In genomic region chr6:52514514-52514913, GRCh38 we compare ENCODE assay signal across 11 cellular contexts.
DNase-seq lines count a peak whose midpoint lies in the region; ATAC-seq, FAIRE-seq and TF ChIP-seq lines count a peak whose summit lies in the region.
"Had no signal": no experiment of that assay in that cellular context is flagged by ENCODE, and none has a peak within 500 bp of the region (broad histone marks: within the 10 kb centered on the region; RNA-seq: fewer than 3 reads in every experiment).

No MANE protein-coding gene starts in this region.

- no peak overlapping the region for H2BK5ac ChIP-seq in mesenchymal stem cell (ENCODE audit: low read depth, low read length, poor library complexity, severe bottlenecking)

- peak overlapping the region; percentile 24 for H2AK5ac ChIP-seq in mesenchymal stem cell (ENCODE audit: low read length, severe bottlenecking)

- peaks cover 75% of the 10 kb centered on the region for H3K4me1 ChIP-seq in A549
- peaks cover 36% of the 10 kb centered on the region for H3K4me1 ChIP-seq in mesenchymal stem cell (ENCODE audit: control insufficient read depth, insufficient read depth, low read depth, low read length)
- peaks cover 4% of the 10 kb centered on the region for H3K4me1 ChIP-seq in OCI-LY7 (ENCODE audit: insufficient read depth, low read length, poor library complexity, severe bottlenecking)

- peak overlapping the region in 1 of 2 experiments; percentile 33 for H2BK12ac ChIP-seq in mesenchymal stem cell (ENCODE audit: low read length in 2 of 2)

- H3K4ac ChIP-seq in mesenchymal stem cell (ENCODE audit: low read depth in 1 of 2, low read length in 2 of 2): peak overlapping the region in 1 of 2 experiments; percentile 2

- no peaks in the 10 kb centered on the region for H3K79me2 ChIP-seq in OCI-LY7 (ENCODE audit: insufficient read depth, low read depth, low read length)

- no peak for TF ChIP-seq POLR2A in A549 (IDR thresholded peaks at IDR 0.05; ENCODE audit: low read length)

- TF ChIP-seq EP300 in A549 (IDR thresholded peaks at IDR 0.05): peak in 1 of 2 experiments; percentile 43; a peak in 1 of 5 replicates

- POLR2A ChIA-PET in A549 (lab: Yijun Ruan, JAX): interaction anchor here (1.2 kb wide), 1 partner anchor 10 kb away, joined by 4 read pairs; no protein-coding TSS in a partner anchor
- POLR2A ChIA-PET in OCI-LY7 (lab: Charles Lee): interaction anchor here (1.3 kb wide), 1 partner anchor 20 kb away, joined by 4 read pairs; no protein-coding TSS in a partner anchor

- CTCF ChIA-PET in A549 (lab: Yijun Ruan, JAX) (interaction anchor here (0.7 to 1.5 kb wide), 3 partner anchors 9 to 76 kb away, joined by 3 to 4 read pairs (median 3); partner anchors contain the start of gene TRAM2), OCI-LY7 (lab: Charles Lee; ENCODE audit: unreplicated experiment) (no interaction called here)

- peak overlapping the region; percentile 10 to 16 for H3K18ac ChIP-seq in mesenchymal stem cell (ENCODE audit: low read depth in 1 of 2, low read length in 2 of 2)

- WGBS in A549 (ENCODE audit: missing lambda C conversion rate): 12% methylated on average over 7 of the region's 7 CpGs
- WGBS in mesenchymal stem cell: 24% methylated on average over 7 of the region's 7 CpGs

- H3K27ac ChIP-seq in A549 (peak overlapping the region; percentile 94 to 96), mesenchymal stem cell (ENCODE audit: low read length, poor library complexity, severe bottlenecking) (peak overlapping the region; percentile 86), OCI-LY7 (ENCODE audit: low read depth, low read length, poor library complexity, severe bottlenecking) (no peak overlapping the region)
- H3K27ac ChIP-seq: neutrophil had no signal

- H2BK15ac ChIP-seq in mesenchymal stem cell (ENCODE audit: low read depth, poor library complexity, severe bottlenecking): peak overlapping the region; percentile 39

- H2AFZ ChIP-seq in mesenchymal stem cell (ENCODE audit: low read depth, low read length): no peak overlapping the region
- no peak overlapping the region for H2AFZ ChIP-seq in OCI-LY7 (ENCODE audit: low read length)

- FAIRE-seq in A549 (lab: Jason Lieb, UNC) (no peak), HTR-8/SVneo (lab: Jason Lieb, UNC) (peak; percentile 31)

- H3K23ac ChIP-seq in mesenchymal stem cell (ENCODE audit: low read length in 2 of 2): no peak overlapping the region

- no peaks in the 10 kb centered on the region for H3K27me3 ChIP-seq in mesenchymal stem cell (ENCODE audit: control insufficient read depth in 1 of 2, insufficient read depth in 1 of 2, low read length in 2 of 2)
- H3K27me3 ChIP-seq: neutrophil had no signal

- no peaks in the 10 kb centered on the region for H4K20me1 ChIP-seq in OCI-LY7 (ENCODE audit: insufficient read depth, low read length)

- H3K9me3 ChIP-seq in A549 (no peaks in the 10 kb centered on the region), mesenchymal stem cell (ENCODE audit: control insufficient read depth, low read length) (no peaks in the 10 kb centered on the region), OCI-LY7 (ENCODE audit: low read length) (no peaks in the 10 kb centered on the region)
- H3K9me3 ChIP-seq: neutrophil had no signal

- peaks cover 7% of the 10 kb centered on the region for H3K79me1 ChIP-seq in mesenchymal stem cell (replicated peaks; ENCODE audit: low read length, poor library complexity, severe bottlenecking)

- DNase-seq in A549 (ENCODE audit: low read depth in 1 of 2, low spot score in 1 of 2): peak in 1 of 2 experiments; percentile 55
- DNase-seq in HTR-8/SVneo (ENCODE audit: insufficient read length, low spot score): no peak
- peak; percentile 90 for DNase-seq in cardiac fibroblast (ENCODE audit: low read depth in 2 of 2)
- DNase-seq in mesenchymal stem cell: peak; percentile 79
- no peak for DNase-seq in NCI-H345 (lab: John Stamatoyannopoulos, UW)
- no peak for DNase-seq in G401 (ENCODE audit: low spot score)
- no peak for DNase-seq in medulla oblongata (ENCODE audit: extremely low spot score)
- DNase-seq in OCI-LY7 (ENCODE audit: low spot score): no peak
- DNase-seq: activated CD4-positive, alpha-beta T cell treated with anti-CD3 and anti-CD28 coated beads, Interleukin-2, amount 10 ng/mL, durations not matched to agents 7 days and 5 days had no signal

- peak overlapping the region; percentile 83 for H3K4me2 ChIP-seq in A549
- no peak overlapping the region for H3K4me2 ChIP-seq in mesenchymal stem cell (ENCODE audit: low read length, poor library complexity, severe bottlenecking)
- H3K4me2 ChIP-seq in OCI-LY7 (ENCODE audit: low read length): no peak overlapping the region

- intact Hi-C loops in OCI-LY7 (cut with micrococcal nuclease; ENCODE audit: unreplicated experiment): no loop called here

- TF ChIP-seq CTCF in A549 (IDR thresholded peaks at IDR 0.05): no peak
- TF ChIP-seq CTCF in cardiac fibroblast (IDR thresholded peaks at IDR 0.05; ENCODE audit: low read depth, low read length): no peak
- TF ChIP-seq CTCF in OCI-LY7 (conservative IDR thresholded peaks at IDR 0.05; ENCODE audit: low read length): no peak

- no peak overlapping the region for H3K14ac ChIP-seq in mesenchymal stem cell (ENCODE audit: low read length in 2 of 2)

- no peak overlapping the region for H2BK120ac ChIP-seq in mesenchymal stem cell (ENCODE audit: low read depth, low read length)

- H3K36me3 ChIP-seq in mesenchymal stem cell (ENCODE audit: control insufficient read depth in 1 of 2, insufficient read depth in 2 of 2, low read depth in 1 of 2, low read length in 2 of 2) (peaks cover 28 to 76% of the 10 kb centered on the region in 2 experiments), OCI-LY7 (ENCODE audit: insufficient read depth, low read length) (peaks cover 84% of the 10 kb centered on the region)

- no peaks in the 10 kb centered on the region for H3K9me2 ChIP-seq in OCI-LY7 (ENCODE audit: insufficient read depth, low read length)

- BruUV-seq in OCI-LY7 (replicated peaks; lab: Mats Ljungman, UMichigan): no TSS peak

- H4K91ac ChIP-seq in mesenchymal stem cell (ENCODE audit: low read length): peak overlapping the region; percentile 19

- ATAC-seq in A549: no peak; a peak in 1 of 6 replicates
- ATAC-seq: stimulated activated effector memory CD8-positive, alpha-beta T cell treated with anti-CD3 and anti-CD28 coated beads, Interleukin-12 subunit alpha, Interleukin-12 subunit beta, amount 100 ng/mL, for 72 hours had no signal

- H3K9ac ChIP-seq in mesenchymal stem cell (ENCODE audit: low read length): peak overlapping the region; percentile 89

- H4K8ac ChIP-seq in mesenchymal stem cell (ENCODE audit: low read length): no peak overlapping the region

- in situ Hi-C loops in G401 (cut with HindIII; ENCODE audit: low sequenced_read_pairs): no loop called here

- H3K4me3 ChIP-seq in A549 (no peak overlapping the region), cardiac fibroblast (replicated peaks in 1 of 2; ENCODE audit: low read depth in 2 of 2, low read length in 2 of 2) (no peak overlapping the region), mesenchymal stem cell (ENCODE audit: insufficient read depth in 1 of 2, low read depth in 1 of 2, low read length in 2 of 2) (no peak overlapping the region), OCI-LY7 (ENCODE audit: low read depth, low read length, poor library complexity, severe bottlenecking) (no peak overlapping the region)

- TF ChIP-seq RAD21 in A549 (conservative IDR thresholded peaks at IDR 0.05 in 1 of 2, IDR thresholded peaks at IDR 0.05 in 1 of 2): no peak

TF ChIP-seq in A549, 52 proteins besides CTCF, POLR2A, EP300 and RAD21:
- TF ChIP-seq CEBPB (IDR thresholded peaks at IDR 0.05) (peak; percentile 38 to 76; a peak in 3 of 4 replicates), MAX (IDR thresholded peaks at IDR 0.05) (peak; percentile 82), FOSL2 (IDR thresholded peaks at IDR 0.05) (no peak), FOSL2 (CRISPR knock-in tag; IDR thresholded peaks at IDR 0.05) (peak; percentile 38; the same call in 1 of the 2 replicates), CHD4 (IDR thresholded peaks at IDR 0.05; ENCODE audit: borderline replicate concordance) (no peak), ZSCAN20 (CRISPR knock-in tag; IDR thresholded peaks at IDR 0.05) (no peak)
- TF ChIP-seq, protein P1, sequence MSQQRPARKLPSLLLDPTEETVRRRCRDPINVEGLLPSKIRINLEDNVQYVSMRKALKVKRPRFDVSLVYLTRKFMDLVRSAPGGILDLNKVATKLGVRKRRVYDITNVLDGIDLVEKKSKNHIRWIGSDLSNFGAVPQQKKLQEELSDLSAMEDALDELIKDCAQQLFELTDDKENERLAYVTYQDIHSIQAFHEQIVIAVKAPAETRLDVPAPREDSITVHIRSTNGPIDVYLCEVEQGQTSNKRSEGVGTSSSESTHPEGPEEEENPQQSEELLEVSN (IDR thresholded peaks at IDR 0.05; ENCODE audit: borderline replicate concordance, low read depth): 0 out of 2 replicates have a peak, but pooled peaks have one; percentile 41

Comparison
In these comparisons a context has a peak if more than half of its experiments do, and no peak if none do; other contexts are left out.
1. DNase-seq: peak in cardiac fibroblast (2 of 2) and mesenchymal stem cell (single experiment); none in HTR-8/SVneo (single experiment), NCI-H345 (single experiment), G401 (single experiment), medulla oblongata (single experiment) and OCI-LY7 (single experiment).